In the genomic region with DNA sequence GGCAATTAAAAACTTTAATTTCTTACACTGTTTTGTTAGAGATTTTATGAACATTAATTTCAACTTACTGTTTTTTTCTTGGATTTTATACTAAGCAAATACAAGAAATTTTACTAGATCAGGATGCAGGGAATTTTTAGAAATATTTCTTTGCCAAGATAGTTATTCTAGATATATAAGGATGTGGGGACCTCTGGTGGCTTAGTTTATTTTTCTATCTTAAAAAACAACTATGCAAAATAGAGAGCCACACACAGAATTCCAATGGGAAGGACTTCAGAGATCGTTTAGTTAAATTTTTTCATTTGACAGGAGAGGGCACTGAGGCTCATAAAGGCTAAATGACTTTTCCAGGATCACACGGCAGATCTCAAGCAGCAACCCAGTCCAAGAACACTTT, we compare ENCODE assay signal across 8 cellular contexts. TPM values are rescaled to one million over a fixed set of nuclear protein-coding genes. Genes with fewer than 3 reads are reported as not detected.
DNase-seq lines count a peak whose midpoint lies in the region; ATAC-seq and TF ChIP-seq lines count a peak whose summit lies in the region.

No MANE protein-coding gene starts in this region.

- no peak overlapping the region for H3K14ac ChIP-seq in H9 (ENCODE audit: insufficient read depth, low read length)

- no peak overlapping the region for H4K91ac ChIP-seq in H9 (ENCODE audit: insufficient read length, low read depth, low read length)

- no peak for ATAC-seq in foreskin keratinocyte
- no peak for ATAC-seq in GM19397 (IDR thresholded peaks at IDR 0.05; ENCODE audit: unreplicated experiment)
- no peak for ATAC-seq in GM18907 (IDR thresholded peaks at IDR 0.05; ENCODE audit: unreplicated experiment)

- H3K4me1 Mint-ChIP-seq in H9, result peaks cover 4% of the 10 kb centered on the region in 2 experiments; a peak in 2 of 4 replicates

- no peaks in the 10 kb centered on the region for H3K79me2 ChIP-seq in H9 (ENCODE audit: insufficient read depth, low read length)

- no peak overlapping the region for H3K9ac ChIP-seq in H9 (ENCODE audit: extremely low read depth, insufficient read length, low read length)

- DNase-seq in H9 (no peak), RPMI8226 (peak; percentile 5), foreskin keratinocyte (no peak), retinal pigment epithelial cell (ENCODE audit: low read depth) (no peak), AG08396 (ENCODE audit: low spot score) (no peak), NCI-H526 (lab: John Stamatoyannopoulos, UW) (no peak)

- H3K27ac Mint-ChIP-seq in H9, result no peak overlapping the region

- no peak overlapping the region for H3K56ac ChIP-seq in H9 (ENCODE audit: insufficient read length, low read depth, low read length)

- H4K8ac ChIP-seq in H9 (replicated peaks; ENCODE audit: insufficient read length, low read depth, low read length), result no peak overlapping the region

- H3K4me1 ChIP-seq in H9 (ENCODE audit: insufficient read depth, low read length) (no peaks in the 10 kb centered on the region), foreskin keratinocyte (peaks cover 6% of the 10 kb centered on the region)

- no peak overlapping the region for H2AK5ac ChIP-seq in H9 (ENCODE audit: insufficient read length, low read length)

- no peaks in the 10 kb centered on the region for H3K9me3 Mint-ChIP-seq in H9

- no peak overlapping the region for H2BK12ac ChIP-seq in H9 (ENCODE audit: insufficient read length, low read depth, low read length)

- no peak overlapping the region for H2BK20ac ChIP-seq in H9 (ENCODE audit: low read depth, low read length, poor library complexity, severe bottlenecking)

- no peak overlapping the region for H3K4me3 Mint-ChIP-seq in H9

- H2BK5ac ChIP-seq in H9 (ENCODE audit: insufficient read length, low read length), result no peak overlapping the region

- H3K36me3 Mint-ChIP-seq in H9 (ENCODE audit: insufficient read depth in 1 of 3, low read depth in 3 of 3), result no peaks in the 10 kb centered on the region

- H4K5ac ChIP-seq in H9 (ENCODE audit: insufficient read length, low read depth, low read length), result no peak overlapping the region

- no peaks in the 10 kb centered on the region for H3K9me3 ChIP-seq in H9 (ENCODE audit: control insufficient read depth, low read depth, low read length)

- no peak overlapping the region for H2BK15ac ChIP-seq in H9 (ENCODE audit: low read depth, low read length)

- H3K27me3 ChIP-seq in H9 (ENCODE audit: insufficient read depth, low read length), result no peaks in the 10 kb centered on the region
- H3K27me3 ChIP-seq in foreskin keratinocyte, result no peaks in the 10 kb centered on the region

- no peak overlapping the region for H2BK120ac ChIP-seq in H9 (ENCODE audit: low read depth, low read length, poor library complexity, severe bottlenecking)

- H3K27me3 Mint-ChIP-seq in H9 (ENCODE audit: low read depth), result no peaks in the 10 kb centered on the region

- H3K4me2 ChIP-seq in H9 (ENCODE audit: insufficient read depth, insufficient read length, low read length), result no peak overlapping the region

- H3K23me2 ChIP-seq in H9 (ENCODE audit: insufficient read length, low read depth, low read length, poor library complexity, severe bottlenecking), result no peaks in the 10 kb centered on the region

- no peak overlapping the region for H2AFZ ChIP-seq in H9 (ENCODE audit: low read length)

- H3T11ph ChIP-seq in H9 (ENCODE audit: low read length), result no peak overlapping the region

- H3K23ac ChIP-seq in H9 (ENCODE audit: insufficient read length, low read depth, low read length), result no peak overlapping the region

- no peak overlapping the region for H3K4me3 ChIP-seq in retinal pigment epithelial cell (ENCODE audit: low read length)

- H3K18ac ChIP-seq in H9 (ENCODE audit: insufficient read length, low read depth, low read length), result no peak overlapping the region

- no peaks in the 10 kb centered on the region for H4K20me1 ChIP-seq in H9 (ENCODE audit: control insufficient read depth, insufficient read depth, insufficient read length)

- WGBS in H9 (ENCODE audit: extremely low coverage, insufficient read length, low lambda C conversion rate), result no CpG with 5 or more reads among the region's 2 CpGs

- H3K27ac ChIP-seq in H9 (ENCODE audit: insufficient read length, low read depth, low read length) (no peak overlapping the region), foreskin keratinocyte (no peak overlapping the region)

- H3K79me1 ChIP-seq in H9 (ENCODE audit: insufficient read depth, low read depth, low read length, poor library complexity, severe bottlenecking), result no peaks in the 10 kb centered on the region

- H3K4ac ChIP-seq in H9 (ENCODE audit: low read depth, low read length), result no peak overlapping the region

- peak; percentile 59 for TF ChIP-seq CTCF in H9 (conservative IDR thresholded peaks at IDR 0.05)
- peak; percentile 59 for TF ChIP-seq CTCF in foreskin keratinocyte (conservative IDR thresholded peaks at IDR 0.05)
- peak; percentile 22 for TF ChIP-seq CTCF in retinal pigment epithelial cell (conservative IDR thresholded peaks at IDR 0.05; ENCODE audit: low read depth, low read length)

RNA-seq across cellular contexts. Expression of gene CAPNS2, which starts 23.0 kb away (rescaled TPM):
- total RNA-seq in H9 (2021), result 0.29 TPM in 1 of 2 replicates, not detected in the other
- total RNA-seq in foreskin keratinocyte, result 5.6 and 18.0 TPM in 2 replicates
- 5.9 and 19.6 TPM in 2 replicates for polyA plus RNA-seq in foreskin keratinocyte

RNA-seq across cellular contexts. Expression of gene LPCAT2, which starts 34.6 kb away (rescaled TPM):
- total RNA-seq in H9 (2021) (2.5 and 2.8 TPM in 2 replicates), foreskin keratinocyte (30.0 and 32.5 TPM in 2 replicates)
- 11.8 and 15.1 TPM in 2 replicates for polyA plus RNA-seq in foreskin keratinocyte
